In the genomic region with DNA sequence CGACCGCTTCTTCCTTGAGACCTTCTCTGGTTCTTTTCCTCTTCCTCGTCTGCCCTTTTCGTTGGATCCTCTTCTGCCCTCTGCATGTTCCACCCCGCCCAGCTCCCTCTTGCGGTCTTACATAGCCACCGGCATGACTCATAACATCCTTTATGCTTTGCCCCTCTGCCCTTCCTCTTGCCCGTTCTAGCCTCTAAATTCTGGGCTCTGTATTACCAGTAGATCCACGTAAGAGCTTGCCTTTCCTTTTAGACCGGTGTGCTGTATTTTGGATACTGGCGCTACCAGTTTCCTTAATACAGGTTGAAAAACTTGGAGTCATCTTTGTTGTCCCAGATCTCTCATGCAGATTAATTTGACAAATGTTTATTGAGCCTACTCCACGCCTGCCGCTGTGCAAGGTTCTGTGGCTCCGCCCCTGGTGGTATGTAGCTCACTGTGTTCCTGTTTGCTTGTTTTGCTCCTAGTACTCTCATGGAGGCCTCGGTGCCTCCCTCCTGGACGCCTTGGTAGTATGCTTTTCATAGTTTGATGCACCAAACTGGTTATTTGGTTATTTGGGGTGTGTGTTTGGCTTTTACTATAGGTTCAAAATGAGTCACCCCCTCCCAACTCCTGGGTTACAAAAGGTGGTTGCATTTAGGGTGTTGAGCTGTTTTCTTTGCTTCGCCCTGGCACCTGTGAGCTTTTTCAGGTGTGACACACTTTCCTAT, we compare ENCODE assay signal across 8 cellular contexts. TPM values are rescaled to one million over a fixed set of nuclear protein-coding genes. Genes with fewer than 3 reads are reported as not detected.
A peak's percentile ranks its signal among the peaks of the same experiment; 100 is the strongest.
DNase-seq lines count a peak whose midpoint lies in the region; ATAC-seq and TF ChIP-seq lines count a peak whose summit lies in the region.

No MANE protein-coding gene starts in this region.

- H3K36me3 Mint-ChIP-seq in activated naive CD8-positive, alpha-beta T cell treated with anti-CD3 and anti-CD28 coated beads, Interleukin-2, amount 10 ng/mL, durations not matched to agents 7 days and 5 days, result peaks cover 20% of the 10 kb centered on the region
- peaks cover 13% of the 10 kb centered on the region for H3K36me3 Mint-ChIP-seq in progenitor cell of endocrine pancreas (ENCODE audit: insufficient read depth)

- H3K9me3 ChIP-seq in SK-N-MC (ENCODE audit: low read depth, low read length) (no peaks in the 10 kb centered on the region), uterus (no peaks in the 10 kb centered on the region)

- H3K4me1 ChIP-seq in uterus, result peaks cover 0 to 12% of the 10 kb centered on the region in 2 donors

- H3K27me3 ChIP-seq in uterus, result no peaks in the 10 kb centered on the region

- H3K9me3 Mint-ChIP-seq in activated naive CD8-positive, alpha-beta T cell treated with anti-CD3 and anti-CD28 coated beads, Interleukin-2, amount 10 ng/mL, durations not matched to agents 7 days and 5 days, result no peaks in the 10 kb centered on the region
- H3K9me3 Mint-ChIP-seq in progenitor cell of endocrine pancreas (ENCODE audit: low read depth), result no peaks in the 10 kb centered on the region

- peaks cover 31% of the 10 kb centered on the region for H3K4me1 Mint-ChIP-seq in activated naive CD8-positive, alpha-beta T cell treated with anti-CD3 and anti-CD28 coated beads, Interleukin-2, amount 10 ng/mL, durations not matched to agents 7 days and 5 days
- peaks cover 21% of the 10 kb centered on the region for H3K4me1 Mint-ChIP-seq in progenitor cell of endocrine pancreas (ENCODE audit: low read depth)

- intact Hi-C loops in cardiac septum (cut with DNase I), result loop anchor here (5.0 to 10.0 kb wide), 3 partner anchors 171 to 251 kb away; a partner anchor contains a TSS
- intact Hi-C loops in uterus (cut with DNase I; ENCODE audit: low total_unique reads), result no loop called here

- H3K4me3 Mint-ChIP-seq in activated naive CD8-positive, alpha-beta T cell treated with anti-CD3 and anti-CD28 coated beads, Interleukin-2, amount 10 ng/mL, durations not matched to agents 7 days and 5 days, result peak overlapping the region; percentile 88
- H3K4me3 Mint-ChIP-seq in progenitor cell of endocrine pancreas (ENCODE audit: low read depth), result peak overlapping the region; percentile 77

- H3K27me3 Mint-ChIP-seq in activated naive CD8-positive, alpha-beta T cell treated with anti-CD3 and anti-CD28 coated beads, Interleukin-2, amount 10 ng/mL, durations not matched to agents 7 days and 5 days, result no peaks in the 10 kb centered on the region
- peaks cover 3% of the 10 kb centered on the region for H3K27me3 Mint-ChIP-seq in progenitor cell of endocrine pancreas

- H3K4me3 ChIP-seq in SK-N-MC (peak overlapping the region; percentile 93), uterus (peak overlapping the region; percentile 70 to 77)

- peak; percentile 28 for DNase-seq in DMS79 (lab: John Stamatoyannopoulos, UW)
- DNase-seq in Kasumi-1 (lab: John Stamatoyannopoulos, UW), result peak; percentile 77 to 82
- DNase-seq in SK-N-MC (ENCODE audit: low read depth, low spot score), result no peak
- DNase-seq in activated naive CD8-positive, alpha-beta T cell treated with anti-CD3 and anti-CD28 coated beads, Interleukin-2, amount 10 ng/mL, durations not matched to agents 7 days and 5 days, result peak; percentile 72
- DNase-seq in cardiac septum (ENCODE audit: low spot score), result peak; percentile 88
- DNase-seq in progenitor cell of endocrine pancreas (ENCODE audit: low spot score, unreplicated experiment), result no peak
- peak; percentile 39 to 54 for DNase-seq in uterus

- peak; percentile 58 for ATAC-seq in GM21737 (IDR thresholded peaks at IDR 0.05; ENCODE audit: unreplicated experiment)
- peak; percentile 67 for ATAC-seq in activated naive CD8-positive, alpha-beta T cell treated with anti-CD3 and anti-CD28 coated beads, Interleukin-2, amount 10 ng/mL, durations not matched to agents 7 days and 5 days (ENCODE audit: low read depth)

- POLR2A ChIA-PET in activated naive CD8-positive, alpha-beta T cell treated with anti-CD3 and anti-CD28 coated beads, Interleukin-2, amount 10 ng/mL, durations not matched to agents 7 days and 5 days (lab: Charles Lee), result interaction anchor here (0.8 to 6.2 kb wide), 9 partner anchors 10 to 194 kb away, joined by 3 to 130 read pairs (median 9); a partner anchor contains a TSS

- H3K27ac Mint-ChIP-seq in activated naive CD8-positive, alpha-beta T cell treated with anti-CD3 and anti-CD28 coated beads, Interleukin-2, amount 10 ng/mL, durations not matched to agents 7 days and 5 days, result peak overlapping the region; percentile 92
- H3K27ac Mint-ChIP-seq in progenitor cell of endocrine pancreas, result peak overlapping the region; percentile 76

- peak overlapping the region; percentile 81 for H3K9ac ChIP-seq in SK-N-MC (ENCODE audit: insufficient read length)

- H3K36me3 ChIP-seq in SK-N-MC (ENCODE audit: insufficient read depth, low read length) (peaks cover 48% of the 10 kb centered on the region), uterus (no peaks in the 10 kb centered on the region)

- TF ChIP-seq CTCF in progenitor cell of endocrine pancreas (IDR thresholded peaks at IDR 0.05; ENCODE audit: unreplicated experiment), result peak; percentile 53
- TF ChIP-seq CTCF in uterus (IDR thresholded peaks at IDR 0.05), result peak in 3 of 4 experiments; percentile 23 to 42 (median 25)

- H3K27ac ChIP-seq in SK-N-MC, result no peak overlapping the region
- H3K27ac ChIP-seq in uterus, result peak overlapping the region; percentile 79 to 89

- no peak for TF ChIP-seq POLR2A in uterus (IDR thresholded peaks at IDR 0.05)

RNA-seq across cellular contexts. Expression of a gene that starts 1.7 kb away (rescaled TPM):
- 100 to 1,000 TPM; 159 to 173 TPM for total RNA-seq in activated naive CD8-positive, alpha-beta T cell treated with anti-CD3 and anti-CD28 coated beads, Interleukin-2, amount 10 ng/mL, durations not matched to agents 7 days and 5 days
- total RNA-seq in cardiac septum (167 TPM), progenitor cell of endocrine pancreas (75.9 and 81.2 TPM in 2 replicates), uterus (100 to 1,000 TPM in 2 of 4 donors, 10 to 100 TPM in 2; 31.8 to 174 (median 98.3) TPM)

RNA-seq across cellular contexts. Expression of a gene that starts 24.3 kb away (rescaled TPM):
- total RNA-seq in activated naive CD8-positive, alpha-beta T cell treated with anti-CD3 and anti-CD28 coated beads, Interleukin-2, amount 10 ng/mL, durations not matched to agents 7 days and 5 days, result 10 to 100 TPM; 51.5 to 60.4 TPM
- 83.8 TPM for total RNA-seq in cardiac septum
- 50.6 and 54.4 TPM in 2 replicates for total RNA-seq in progenitor cell of endocrine pancreas
- total RNA-seq in uterus, result 100 to 1,000 TPM in 1 of 4 donors, 10 to 100 TPM in 3; 14.6 to 102 (median 40.0) TPM

Comparison
In these comparisons a context has a peak if more than half of its experiments do, and no peak if none do; other contexts are left out.
1. DNase-seq: peak in DMS79 (single experiment), Kasumi-1 (2 of 2), activated naive CD8-positive, alpha-beta T cell treated with anti-CD3 and anti-CD28 coated beads, Interleukin-2, amount 10 ng/mL, durations not matched to agents 7 days and 5 days (single experiment), cardiac septum (single experiment) and uterus (2 of 2); none in SK-N-MC (single experiment) and progenitor cell of endocrine pancreas (single experiment).